In genomic region chr5:40755407-40756365, GRCh38 we compare ENCODE assay signal across 1 cellular context.
TF ChIP-seq lines count a peak whose summit lies in the region.

Gene TTC33 (minus strand): TSS chr5:40755961. CDS start chr5:40747018, 8,943 bp downstream.

TF ChIP-seq in GM12878, 131 proteins besides CTCF, POLR2A, EP300 and RAD21 (continued from another document and continues in another):
- TF ChIP-seq ZBTB11 (CRISPR knock-in tag; IDR thresholded peaks at IDR 0.05) (no peak), CBX5 (IDR thresholded peaks at IDR 0.05; ENCODE audit: low read depth) (peak; percentile 85), SMC3 (IDR thresholded peaks at IDR 0.05; ENCODE audit: borderline replicate concordance, low read length) (peak; percentile 34; the same call in 1 of the 2 replicates), IKZF2 (IDR thresholded peaks at IDR 0.05) (peak in 1 of 2 experiments; percentile 45; a peak in 3 of 4 replicates), ZBTB4 (CRISPR knock-in tag; IDR thresholded peaks at IDR 0.05) (no peak), MAX (IDR thresholded peaks at IDR 0.05; ENCODE audit: low read depth, low read length) (peak; percentile 92), RBBP5 (conservative IDR thresholded peaks at IDR 0.05) (no peak), MEF2A (IDR thresholded peaks at IDR 0.05; ENCODE audit: insufficient read depth, low read depth, low read length) (peak; percentile 47; the same call in 1 of the 2 replicates), RCOR1 (conservative IDR thresholded peaks at IDR 0.05; ENCODE audit: low read depth, low read length) (0 out of 2 replicates have a peak, but pooled peaks have one; percentile 57), FOXK2 (IDR thresholded peaks at IDR 0.05) (peak; percentile 26; the same call in 1 of the 2 replicates), RUNX3 (IDR thresholded peaks at IDR 0.05; ENCODE audit: low read length) (peak; percentile 98), CEBPZ (IDR thresholded peaks at IDR 0.05; ENCODE audit: low read depth, low read length) (no peak), TCF3 (IDR thresholded peaks at IDR 0.05; ENCODE audit: borderline replicate concordance, insufficient read depth, low read depth, low read length) (no peak), STAT3 (IDR thresholded peaks at IDR 0.05; ENCODE audit: low read depth, low read length) (no peak), EED (IDR thresholded peaks at IDR 0.05; ENCODE audit: low read depth) (no peak), ZNF687 (IDR thresholded peaks at IDR 0.05) (no peak), E2F4 (IDR thresholded peaks at IDR 0.05; ENCODE audit: low read depth, low read length) (peak; percentile 88), BMI1 (IDR thresholded peaks at IDR 0.05; ENCODE audit: borderline replicate concordance) (0 out of 2 replicates have a peak, but pooled peaks have one; percentile 22), ZNF24 (IDR thresholded peaks at IDR 0.05) (no peak), PAX5 (IDR thresholded peaks at IDR 0.05; ENCODE audit: borderline replicate concordance, low read depth, low read length) (0 out of 2 replicates have a peak, but pooled peaks have one; percentile 38), ATF2 (IDR thresholded peaks at IDR 0.05; ENCODE audit: low read length) (no peak), MYC (IDR thresholded peaks at IDR 0.05; ENCODE audit: insufficient read depth, insufficient read length, insufficient replicate concordance, low read length, severe bottlenecking) (peak; percentile 84), NFIC (IDR thresholded peaks at IDR 0.05; ENCODE audit: low read depth, low read length) (peak; percentile 31; the same call in 1 of the 2 replicates), TCF12 (IDR thresholded peaks at IDR 0.05; ENCODE audit: low read depth, low read length) (peak; percentile 53; the same call in 1 of the 2 replicates), RB1 (IDR thresholded peaks at IDR 0.05; ENCODE audit: borderline replicate concordance) (peak; percentile 100; the same call in 1 of the 2 replicates), ZBTB40 (IDR thresholded peaks at IDR 0.05; ENCODE audit: borderline replicate concordance) (peak; percentile 53; the same call in 1 of the 2 replicates), ZNF207 (IDR thresholded peaks at IDR 0.05; ENCODE audit: borderline replicate concordance) (no peak), SREBF1 (IDR thresholded peaks at IDR 0.05; ENCODE audit: low read length) (peak; percentile 74), SIN3A (IDR thresholded peaks at IDR 0.05; ENCODE audit: low read depth, low read length) (peak; percentile 77; the same call in 1 of the 2 replicates), FOXM1 (IDR thresholded peaks at IDR 0.05; ENCODE audit: low read depth, low read length) (peak; percentile 38; the same call in 1 of the 2 replicates), BCL3 (IDR thresholded peaks at IDR 0.05; ENCODE audit: borderline replicate concordance, insufficient read depth, low read depth, low read length, poor library complexity, severe bottlenecking) (peak; percentile 53), NRF1 (conservative IDR thresholded peaks at IDR 0.05; ENCODE audit: low read depth, low read length) (peak; percentile 24; the same call in 1 of the 2 replicates)
